23 cellular contexts compared by ENCODE assay signal in the genomic region with DNA sequence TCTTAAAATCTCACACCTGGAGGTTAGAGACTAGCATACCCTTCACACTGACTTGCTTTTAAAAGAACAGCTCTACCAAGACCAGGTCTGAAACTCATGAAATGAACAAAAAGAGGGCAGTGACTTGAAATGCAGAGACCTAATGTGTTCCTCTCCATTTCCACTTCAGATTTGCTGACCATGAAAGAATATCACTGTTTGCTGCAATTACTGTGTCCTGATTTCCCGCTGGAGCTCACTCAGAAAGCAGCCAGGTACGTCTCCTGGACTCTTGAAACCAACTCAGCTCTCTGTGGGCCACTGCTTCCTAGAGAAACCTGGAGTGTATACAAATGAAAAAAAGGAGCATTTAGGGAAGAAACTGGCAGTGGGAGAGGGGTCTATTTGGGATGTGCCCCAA.
"Had no signal": no experiment of that assay in that cellular context is flagged by ENCODE, and none has a peak within 500 bp of the region (broad histone marks: within the 10 kb centered on the region; RNA-seq: fewer than 3 reads in every experiment).

No MANE protein-coding gene starts in this region.

- FAIRE-seq: colon, endothelial cell of umbilical vein, kidney, small intestine, urothelium cell line had no signal

- H2AFZ ChIP-seq: hepatocyte had no signal

- H3K4me1 Mint-ChIP-seq: naive B cell had no signal

- H3K4me2 ChIP-seq: hepatocyte had no signal

- H3K27ac ChIP-seq: hepatocyte, neutrophil, stomach, thoracic aorta had no signal

- H3K9me3 Mint-ChIP-seq: dendritic cell treated with granulocyte-macrophage colony-stimulating factor and Interleukin-4, amounts not matched to agents 40 ng/mL and 50 ng/mL, for 4 days; naive B cell; nephron had no signal

- H3K4me3 ChIP-seq: hepatocyte, lung, stomach, thoracic aorta had no signal

- H3K27me3 Mint-ChIP-seq: dendritic cell treated with granulocyte-macrophage colony-stimulating factor and Interleukin-4, amounts not matched to agents 40 ng/mL and 50 ng/mL, for 4 days; naive B cell had no signal

- DNase-seq: erythroblast; foreskin melanocyte; head of caudate nucleus; kidney; left cardiac atrium; left ventricle myocardium superior; mesenchymal stem cell; midbrain; naive B cell; small intestine; stimulated activated CD4-positive, alpha-beta T cell treated with anti-CD3 and anti-CD28 coated beads, Interleukin-12 subunit alpha, Interleukin-12 subunit beta, amount 100 ng/mL, for 4 hours; stimulated activated naive CD4-positive, alpha-beta T cell; stomach; trophoblast cell had no signal

- H3K4me3 Mint-ChIP-seq: dendritic cell treated with granulocyte-macrophage colony-stimulating factor and Interleukin-4, amounts not matched to agents 40 ng/mL and 50 ng/mL, for 4 days; naive B cell; nephron had no signal

- H3K27me3 ChIP-seq: hepatocyte, neutrophil, stomach had no signal

- H3K36me3 ChIP-seq: neutrophil, thoracic aorta had no signal

- H3K27ac Mint-ChIP-seq: dendritic cell treated with granulocyte-macrophage colony-stimulating factor and Interleukin-4, amounts not matched to agents 40 ng/mL and 50 ng/mL, for 4 days; nephron had no signal

- H3K9me3 ChIP-seq: neutrophil, stomach, thoracic aorta had no signal

- ATAC-seq: left cardiac atrium, left ventricle myocardium superior had no signal

- H3K79me2 ChIP-seq: hepatocyte had no signal
